1 cellular context compared by ENCODE assay signal in the genomic region with DNA sequence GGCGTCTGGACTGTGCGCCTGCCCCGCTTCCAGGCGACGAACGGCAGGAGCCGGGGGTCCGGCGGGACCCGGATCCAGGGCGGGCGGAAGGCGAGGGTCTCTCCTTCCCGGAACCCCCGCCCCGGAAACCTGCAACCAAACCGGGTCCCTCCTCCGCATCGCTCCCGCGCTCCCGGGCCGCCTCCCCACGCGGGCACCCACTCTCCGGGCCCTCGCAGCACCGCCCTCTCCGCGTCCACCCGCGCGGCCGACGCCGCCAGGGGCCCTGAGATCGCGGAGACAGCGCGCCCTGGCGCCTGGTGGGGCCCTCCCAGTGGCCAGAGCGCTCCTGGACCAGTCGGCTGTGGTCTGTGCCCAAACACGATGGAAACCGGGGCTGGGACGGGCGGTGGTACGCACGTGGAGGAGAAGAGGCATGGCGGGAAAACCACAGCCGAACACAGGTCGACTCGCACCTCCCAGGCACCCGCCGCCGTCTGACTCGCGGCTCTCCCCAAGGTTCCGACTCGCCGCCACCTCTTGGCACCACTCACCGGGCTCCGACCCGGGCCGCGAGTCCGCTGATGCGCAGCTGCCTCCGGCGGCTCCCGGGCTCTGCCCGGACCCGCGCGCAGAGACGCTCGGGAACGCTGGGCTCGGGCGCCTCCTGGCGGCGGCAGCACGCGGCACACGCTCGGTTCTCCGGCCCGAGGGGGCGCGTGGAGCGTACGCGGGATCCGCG.
TF ChIP-seq lines count a peak whose summit lies in the region.

No MANE protein-coding gene starts in this region.

TF ChIP-seq in HepG2, 621 proteins besides CTCF, POLR2A, EP300 and RAD21 (continued from another document and continues in another):
- TF ChIP-seq, protein P1, sequence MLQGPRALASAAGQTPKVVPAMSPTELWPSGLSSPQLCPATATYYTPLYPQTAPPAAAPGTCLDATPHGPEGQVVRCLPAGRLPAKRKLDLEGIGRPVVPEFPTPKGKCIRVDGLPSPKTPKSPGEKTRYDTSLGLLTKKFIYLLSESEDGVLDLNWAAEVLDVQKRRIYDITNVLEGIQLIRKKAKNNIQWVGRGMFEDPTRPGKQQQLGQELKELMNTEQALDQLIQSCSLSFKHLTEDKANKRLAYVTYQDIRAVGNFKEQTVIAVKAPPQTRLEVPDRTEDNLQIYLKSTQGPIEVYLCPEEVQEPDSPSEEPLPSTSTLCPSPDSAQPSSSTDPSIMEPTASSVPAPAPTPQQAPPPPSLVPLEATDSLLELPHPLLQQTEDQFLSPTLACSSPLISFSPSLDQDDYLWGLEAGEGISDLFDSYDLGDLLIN (CRISPR knock-in tag; IDR thresholded peaks at IDR 0.05; ENCODE audit: borderline replicate concordance) = no peak
- TF ChIP-seq TFDP1 (CRISPR knock-in tag; IDR thresholded peaks at IDR 0.05; ENCODE audit: borderline replicate concordance) (peak; percentile 80; the same call in 1 of the 2 replicates), ZFP1 (CRISPR knock-in tag; IDR thresholded peaks at IDR 0.05) (no peak), ZNF841 (CRISPR knock-in tag; IDR thresholded peaks at IDR 0.05; ENCODE audit: borderline replicate concordance) (no peak), MAFF (IDR thresholded peaks at IDR 0.05; ENCODE audit: low read depth, low read length) (no peak), TERF1 (CRISPR knock-in tag; IDR thresholded peaks at IDR 0.05) (0 out of 2 replicates have a peak, but pooled peaks have one; percentile 12), GPN1 (CRISPR knock-in tag; IDR thresholded peaks at IDR 0.05; ENCODE audit: borderline replicate concordance) (no peak), SMAD1 (CRISPR knock-in tag; IDR thresholded peaks at IDR 0.05; ENCODE audit: borderline replicate concordance, low read depth) (0 out of 2 replicates have a peak, but pooled peaks have one; percentile 64), ZNF12 (CRISPR knock-in tag; IDR thresholded peaks at IDR 0.05) (no peak), ESRRA (CRISPR knock-in tag; IDR thresholded peaks at IDR 0.05; ENCODE audit: low read depth) (no peak), CENPX (CRISPR knock-in tag; IDR thresholded peaks at IDR 0.05) (no peak), ATF7 (IDR thresholded peaks at IDR 0.05) (no peak), ATF7 (CRISPR knock-in tag; IDR thresholded peaks at IDR 0.05) (no peak), ZMYM4 (CRISPR knock-in tag; IDR thresholded peaks at IDR 0.05) (peak; percentile 32; the same call in 1 of the 2 replicates), TCF7L2 (IDR thresholded peaks at IDR 0.05; ENCODE audit: low read depth, low read length) (no peak), RFX3 (CRISPR knock-in tag; IDR thresholded peaks at IDR 0.05) (no peak), XBP1 (CRISPR knock-in tag; IDR thresholded peaks at IDR 0.05) (no peak), ZNF703 (CRISPR knock-in tag; IDR thresholded peaks at IDR 0.05; ENCODE audit: borderline replicate concordance) (no peak), SOX5 (CRISPR knock-in tag; IDR thresholded peaks at IDR 0.05; ENCODE audit: borderline replicate concordance) (no peak), ZNF549 (CRISPR knock-in tag; IDR thresholded peaks at IDR 0.05) (no peak), KLF6 (CRISPR knock-in tag; IDR thresholded peaks at IDR 0.05) (no peak), TAF15 (IDR thresholded peaks at IDR 0.05; ENCODE audit: low read depth, low read length, poor library complexity, severe bottlenecking) (no peak), ZNF572 (CRISPR knock-in tag; IDR thresholded peaks at IDR 0.05) (no peak), MBD4 (IDR thresholded peaks at IDR 0.05; ENCODE audit: borderline replicate concordance, low read length) (no peak), ZNF605 (CRISPR knock-in tag; IDR thresholded peaks at IDR 0.05) (no peak), THAP8 (CRISPR knock-in tag; IDR thresholded peaks at IDR 0.05; ENCODE audit: borderline replicate concordance) (no peak), HIC2 (CRISPR knock-in tag; IDR thresholded peaks at IDR 0.05; ENCODE audit: low read depth) (no peak), PBX3 (CRISPR knock-in tag; IDR thresholded peaks at IDR 0.05; ENCODE audit: borderline replicate concordance) (no peak), SKIL (CRISPR knock-in tag; IDR thresholded peaks at IDR 0.05; ENCODE audit: borderline replicate concordance) (no peak), NFE2 (CRISPR knock-in tag; IDR thresholded peaks at IDR 0.05) (no peak), UBTF (CRISPR knock-in tag; IDR thresholded peaks at IDR 0.05) (peak; percentile 31; the same call in 1 of the 2 replicates), KDM4B (CRISPR knock-in tag; IDR thresholded peaks at IDR 0.05) (no peak), ZNF670 (CRISPR knock-in tag; IDR thresholded peaks at IDR 0.05; ENCODE audit: borderline replicate concordance) (peak; percentile 11; the same call in 1 of the 2 replicates)
- TF ChIP-seq, protein P2, sequence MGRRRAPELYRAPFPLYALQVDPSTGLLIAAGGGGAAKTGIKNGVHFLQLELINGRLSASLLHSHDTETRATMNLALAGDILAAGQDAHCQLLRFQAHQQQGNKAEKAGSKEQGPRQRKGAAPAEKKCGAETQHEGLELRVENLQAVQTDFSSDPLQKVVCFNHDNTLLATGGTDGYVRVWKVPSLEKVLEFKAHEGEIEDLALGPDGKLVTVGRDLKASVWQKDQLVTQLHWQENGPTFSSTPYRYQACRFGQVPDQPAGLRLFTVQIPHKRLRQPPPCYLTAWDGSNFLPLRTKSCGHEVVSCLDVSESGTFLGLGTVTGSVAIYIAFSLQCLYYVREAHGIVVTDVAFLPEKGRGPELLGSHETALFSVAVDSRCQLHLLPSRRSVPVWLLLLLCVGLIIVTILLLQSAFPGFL (CRISPR knock-in tag; IDR thresholded peaks at IDR 0.05) = no peak
- TF ChIP-seq, protein P3, sequence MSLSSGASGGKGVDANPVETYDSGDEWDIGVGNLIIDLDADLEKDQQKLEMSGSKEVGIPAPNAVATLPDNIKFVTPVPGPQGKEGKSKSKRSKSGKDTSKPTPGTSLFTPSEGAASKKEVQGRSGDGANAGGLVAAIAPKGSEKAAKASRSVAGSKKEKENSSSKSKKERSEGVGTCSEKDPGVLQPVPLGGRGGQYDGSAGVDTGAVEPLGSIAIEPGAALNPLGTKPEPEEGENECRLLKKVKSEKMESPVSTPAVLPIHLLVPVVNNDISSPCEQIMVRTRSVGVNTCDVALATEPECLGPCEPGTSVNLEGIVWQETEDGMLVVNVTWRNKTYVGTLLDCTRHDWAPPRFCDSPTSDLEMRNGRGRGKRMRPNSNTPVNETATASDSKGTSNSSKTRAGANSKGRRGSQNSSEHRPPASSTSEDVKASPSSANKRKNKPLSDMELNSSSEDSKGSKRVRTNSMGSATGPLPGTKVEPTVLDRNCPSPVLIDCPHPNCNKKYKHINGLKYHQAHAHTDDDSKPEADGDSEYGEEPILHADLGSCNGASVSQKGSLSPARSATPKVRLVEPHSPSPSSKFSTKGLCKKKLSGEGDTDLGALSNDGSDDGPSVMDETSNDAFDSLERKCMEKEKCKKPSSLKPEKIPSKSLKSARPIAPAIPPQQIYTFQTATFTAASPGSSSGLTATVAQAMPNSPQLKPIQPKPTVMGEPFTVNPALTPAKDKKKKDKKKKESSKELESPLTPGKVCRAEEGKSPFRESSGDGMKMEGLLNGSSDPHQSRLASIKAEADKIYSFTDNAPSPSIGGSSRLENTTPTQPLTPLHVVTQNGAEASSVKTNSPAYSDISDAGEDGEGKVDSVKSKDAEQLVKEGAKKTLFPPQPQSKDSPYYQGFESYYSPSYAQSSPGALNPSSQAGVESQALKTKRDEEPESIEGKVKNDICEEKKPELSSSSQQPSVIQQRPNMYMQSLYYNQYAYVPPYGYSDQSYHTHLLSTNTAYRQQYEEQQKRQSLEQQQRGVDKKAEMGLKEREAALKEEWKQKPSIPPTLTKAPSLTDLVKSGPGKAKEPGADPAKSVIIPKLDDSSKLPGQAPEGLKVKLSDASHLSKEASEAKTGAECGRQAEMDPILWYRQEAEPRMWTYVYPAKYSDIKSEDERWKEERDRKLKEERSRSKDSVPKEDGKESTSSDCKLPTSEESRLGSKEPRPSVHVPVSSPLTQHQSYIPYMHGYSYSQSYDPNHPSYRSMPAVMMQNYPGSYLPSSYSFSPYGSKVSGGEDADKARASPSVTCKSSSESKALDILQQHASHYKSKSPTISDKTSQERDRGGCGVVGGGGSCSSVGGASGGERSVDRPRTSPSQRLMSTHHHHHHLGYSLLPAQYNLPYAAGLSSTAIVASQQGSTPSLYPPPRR (CRISPR knock-in tag; IDR thresholded peaks at IDR 0.05; ENCODE audit: borderline replicate concordance) = no peak
